1 cellular context compared by ENCODE assay signal in the genomic region with DNA sequence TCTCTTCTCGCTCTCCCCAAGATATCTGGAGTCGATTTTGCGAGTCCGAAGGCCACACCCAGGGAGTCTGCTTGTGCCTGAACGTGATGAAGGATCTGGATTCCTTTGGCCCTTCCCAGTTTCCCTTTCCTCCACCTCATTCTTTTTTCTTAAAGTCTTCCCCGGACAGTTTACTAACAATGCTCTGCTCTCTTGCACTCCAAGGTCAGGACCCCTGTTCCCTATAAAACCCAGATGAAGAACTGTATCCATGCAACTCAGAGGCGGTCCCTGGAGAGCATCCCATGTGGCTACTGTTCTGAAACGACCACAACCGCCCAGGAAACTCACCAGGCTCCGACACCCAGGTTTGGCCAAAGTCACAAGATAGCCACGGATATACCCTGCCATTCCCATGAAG.
TF ChIP-seq lines count a peak whose summit lies in the region.

No MANE protein-coding gene starts in this region.

TF ChIP-seq in HepG2, 621 proteins besides CTCF, POLR2A, EP300 and RAD21 (continued from another document):
- TF ChIP-seq, protein P1, sequence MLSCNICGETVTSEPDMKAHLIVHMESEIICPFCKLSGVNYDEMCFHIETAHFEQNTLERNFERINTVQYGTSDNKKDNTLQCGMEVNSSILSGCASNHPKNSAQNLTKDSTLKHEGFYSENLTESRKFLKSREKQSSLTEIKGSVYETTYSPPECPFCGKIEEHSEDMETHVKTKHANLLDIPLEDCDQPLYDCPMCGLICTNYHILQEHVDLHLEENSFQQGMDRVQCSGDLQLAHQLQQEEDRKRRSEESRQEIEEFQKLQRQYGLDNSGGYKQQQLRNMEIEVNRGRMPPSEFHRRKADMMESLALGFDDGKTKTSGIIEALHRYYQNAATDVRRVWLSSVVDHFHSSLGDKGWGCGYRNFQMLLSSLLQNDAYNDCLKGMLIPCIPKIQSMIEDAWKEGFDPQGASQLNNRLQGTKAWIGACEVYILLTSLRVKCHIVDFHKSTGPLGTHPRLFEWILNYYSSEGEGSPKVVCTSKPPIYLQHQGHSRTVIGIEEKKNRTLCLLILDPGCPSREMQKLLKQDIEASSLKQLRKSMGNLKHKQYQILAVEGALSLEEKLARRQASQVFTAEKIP (CRISPR knock-in tag; IDR thresholded peaks at IDR 0.05; ENCODE audit: borderline replicate concordance): no peak
- no peak for TF ChIP-seq KDM6A (CRISPR knock-in tag; IDR thresholded peaks at IDR 0.05; ENCODE audit: low read depth)
- no peak for TF ChIP-seq SIX1 (CRISPR knock-in tag; IDR thresholded peaks at IDR 0.05; ENCODE audit: borderline replicate concordance)
- TF ChIP-seq PAWR (CRISPR knock-in tag; IDR thresholded peaks at IDR 0.05; ENCODE audit: borderline replicate concordance): no peak
